Comparison of ENCODE assay signal across 20 cellular contexts in the genomic region with DNA sequence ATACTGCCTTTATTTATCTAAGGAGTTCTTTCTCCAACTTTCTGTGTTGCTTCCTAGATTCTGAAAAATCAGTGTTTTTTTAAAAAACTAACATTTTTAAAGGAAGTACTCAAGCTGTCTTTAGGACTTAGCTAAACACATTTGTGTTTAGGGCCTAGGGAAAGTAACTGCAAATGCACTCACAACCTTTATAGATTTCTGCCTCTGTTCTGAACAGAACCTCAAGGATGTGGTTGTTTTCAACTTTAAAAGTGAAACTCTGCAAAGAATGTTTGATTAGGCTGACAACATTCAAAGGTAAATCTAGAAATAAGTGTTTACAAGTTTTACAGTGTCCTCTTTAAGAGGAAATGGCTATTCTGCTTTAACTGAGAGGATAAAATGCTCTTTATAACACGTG. TPM values are rescaled to one million over a fixed set of nuclear protein-coding genes. Genes with fewer than 3 reads are reported as not detected.
DNase-seq lines count a peak whose midpoint lies in the region; ATAC-seq and TF ChIP-seq lines count a peak whose summit lies in the region.
"Had no signal": no experiment of that assay in that cellular context is flagged by ENCODE, and none has a peak within 500 bp of the region (broad histone marks: within the 10 kb centered on the region; RNA-seq: fewer than 3 reads in every experiment).

No MANE protein-coding gene starts in this region.

- POLR2A ChIA-PET in PC-3 (lab: Charles Lee; ENCODE audit: unreplicated experiment), result no interaction called here

- H3K9ac ChIP-seq in PC-3 (ENCODE audit: low read length), result no peak overlapping the region

- H3K9me2 ChIP-seq in PC-3 (replicated peaks; ENCODE audit: low read length), result no peaks in the 10 kb centered on the region

- peak; percentile 4 for DNase-seq in Jurkat, Clone E6-1 (ENCODE audit: low read depth, low spot score)
- peak; percentile 4 for DNase-seq in PC-3
- DNase-seq in central memory CD4-positive, alpha-beta T cell, result no peak
- DNase-seq in DMS79 treated with DMSO at 0.1 percent for 48 hours (lab: John Stamatoyannopoulos, UW), result no peak
- no peak for DNase-seq in left lobe of liver (ENCODE audit: low spot score)
- DNase-seq: 8988T; C1 segment of cervical spinal cord; Caco-2; CD4-positive, alpha-beta memory T cell; DMS153; EL; GDM1; H9 had no signal

- no peak for TF ChIP-seq CTCF in PC-3 (conservative IDR thresholded peaks at IDR 0.05; ENCODE audit: low read depth, low read length)

- no peak overlapping the region for H3K4me3 ChIP-seq in Jurkat, Clone E6-1 (ENCODE audit: low read length)
- H3K4me3 ChIP-seq in PC-3 (ENCODE audit: low read length) (no peak overlapping the region), neuron (ENCODE audit: low read length) (no peak overlapping the region)
- H3K4me3 ChIP-seq: A549, GM12878, GM23338 had no signal

- H3K36me3 ChIP-seq in PC-3 (ENCODE audit: low read depth, low read length) (no peaks in the 10 kb centered on the region), neuron (ENCODE audit: insufficient read depth, low read length) (no peaks in the 10 kb centered on the region)

- H3F3A ChIP-seq in PC-3 (ENCODE audit: low read length, unreplicated experiment), result no peaks in the 10 kb centered on the region

- H3K9me3 ChIP-seq in PC-3 (ENCODE audit: low read length) (no peaks in the 10 kb centered on the region), neuron (ENCODE audit: low read length) (no peaks in the 10 kb centered on the region)
- H3K9me3 ChIP-seq: A549 had no signal

- H3K27ac ChIP-seq in PC-3 (ENCODE audit: low read length), result peak overlapping the region; percentile 35
- H3K27ac ChIP-seq: A549 had no signal

- intact Hi-C loops in PC-3 (cut with micrococcal nuclease), result no loop called here

- ATAC-seq in PC-3 (peak; percentile 38), GM21619 (IDR thresholded peaks at IDR 0.05; ENCODE audit: unreplicated experiment) (no peak), left lobe of liver (no peak)
- ATAC-seq: A549, GM12878, GM23338, HCT116 had no signal

- CTCF ChIA-PET in PC-3 (lab: Charles Lee), result no interaction called here

- H2AFZ ChIP-seq in PC-3 (ENCODE audit: low read length) (no peak overlapping the region), neuron (ENCODE audit: low read depth, low read length) (peak overlapping the region; percentile 23)
- H2AFZ ChIP-seq: GM23338 had no signal

- BruUV-seq in PC-3 (replicated peaks; lab: Mats Ljungman, UMichigan), result no TSS peak

- H3K4me1 ChIP-seq in PC-3 (ENCODE audit: insufficient read depth, low read length), result peaks cover 9% of the 10 kb centered on the region; the same call in 1 of the 2 replicates
- H3K4me1 ChIP-seq in neuron (ENCODE audit: insufficient read depth, low read length), result peaks cover 13% of the 10 kb centered on the region
- H3K4me1 ChIP-seq: A549, Caco-2 had no signal

- peak overlapping the region; percentile 11; the same call in 1 of the 2 replicates for H3K4me2 ChIP-seq in PC-3 (ENCODE audit: low read length)
- H3K4me2 ChIP-seq: A549, GM23338 had no signal

- no peaks in the 10 kb centered on the region for H4K20me1 ChIP-seq in PC-3 (ENCODE audit: low read length)

- no peaks in the 10 kb centered on the region for H3K27me3 ChIP-seq in PC-3 (ENCODE audit: low read length)
- H3K27me3 ChIP-seq in neuron (ENCODE audit: insufficient read depth, low read length), result no peaks in the 10 kb centered on the region

- H3K79me2 ChIP-seq in PC-3 (ENCODE audit: low read length), result no peaks in the 10 kb centered on the region

RNA-seq across cellular contexts. Expression of gene CNTN5, which starts 55.4 kb away (rescaled TPM):
- not detected for polyA plus RNA-seq in Jurkat, Clone E6-1 (2012; ENCODE audit: insufficient read depth, insufficient read length)
- total RNA-seq in PC-3 (2014; rRNA removed) (not detected in 2 replicates), left lobe of liver (not detected)
- total RNA-seq: CD4-positive, alpha-beta memory T cell; GM12878; GM23338; H9 had no signal
- polyA plus RNA-seq: BJ; CD4-positive, alpha-beta memory T cell; GM23338 had no signal

Comparison
In these comparisons a context has a peak if more than half of its experiments do, and no peak if none do; other contexts are left out.
1. DNase-seq: peak in Jurkat, Clone E6-1 (single experiment) and PC-3 (single experiment); none in central memory CD4-positive, alpha-beta T cell (single experiment), DMS79 treated with DMSO at 0.1 percent for 48 hours (single experiment) and left lobe of liver (single experiment).